Comparison of ENCODE assay signal across 15 cellular contexts in genomic region chr5:173753307-173754168, GRCh38.
A peak's percentile ranks its signal among the peaks of the same experiment; 100 is the strongest.
DNase-seq lines count a peak whose midpoint lies in the region; TF ChIP-seq lines count a peak whose summit lies in the region.
"Had no signal": no experiment of that assay in that cellular context is flagged by ENCODE, and none has a peak within 500 bp of the region (broad histone marks: within the 10 kb centered on the region; RNA-seq: fewer than 3 reads in every experiment).

No MANE protein-coding gene starts in this region.

- H3K27ac ChIP-seq in suprapubic skin = peak overlapping the region; percentile 20
- H3K27ac ChIP-seq: skin epidermis had no signal

- no peaks in the 10 kb centered on the region for H3K4me1 ChIP-seq in suprapubic skin

- no peaks in the 10 kb centered on the region for H3K36me3 ChIP-seq in suprapubic skin

- H3K27ac Mint-ChIP-seq in brain = peak overlapping the region in 3 of 5 experiments; percentile 80 to 92 (median 91)
- H3K27ac Mint-ChIP-seq: immature natural killer cell; T-helper 1 cell treated with Interleukin-12 subunit alpha and Interleukin-12 subunit beta and Interleukin-4 antibody, amounts not matched to agents 30 μg/mL and 1 μg/mL, for 36 hours had no signal

- peaks cover 54% of the 10 kb centered on the region for H3K4me1 Mint-ChIP-seq in brain
- H3K4me1 Mint-ChIP-seq: immature natural killer cell had no signal

- no peaks in the 10 kb centered on the region for H3K27me3 ChIP-seq in suprapubic skin

- no peak for TF ChIP-seq CTCF in brain (conservative IDR thresholded peaks at IDR 0.05)
- no peak for TF ChIP-seq CTCF in suprapubic skin (IDR thresholded peaks at IDR 0.05)

- H3K4me3 Mint-ChIP-seq in brain = peak overlapping the region in 1 of 5 experiments; percentile 27
- H3K4me3 Mint-ChIP-seq: activated T-cell treated with anti-CD3 and anti-CD28 coated beads, Interleukin-2, amount 50 U/mL, for 4 hours; immature natural killer cell; T-helper 1 cell treated with Interleukin-12 subunit alpha and Interleukin-12 subunit beta and Interleukin-4 antibody, amounts not matched to agents 30 μg/mL and 1 μg/mL, for 36 hours had no signal

- no peak for TF ChIP-seq POLR2A in suprapubic skin (IDR thresholded peaks at IDR 0.05)

- no peaks in the 10 kb centered on the region for H3K9me3 ChIP-seq in suprapubic skin

- DNase-seq in NCI-H82 (lab: John Stamatoyannopoulos, UW) (peak; percentile 66), NCI-H82 treated with DMSO at 0.1 percent for 48 hours (lab: John Stamatoyannopoulos, UW; ENCODE audit: unreplicated experiment) (no peak), iPS-NIHi7 (ENCODE audit: extremely low spot score) (peak; percentile 89), suprapubic skin (ENCODE audit: low spot score in 2 of 2) (no peak), NOMO-1 (lab: John Stamatoyannopoulos, UW; ENCODE audit: unreplicated experiment in 2 of 2) (no peak), NCI-H2227 treated with DMSO at 0.1 percent for 48 hours (lab: John Stamatoyannopoulos, UW) (no peak)
- no peak for DNase-seq in activated CD4-positive, CD25-positive, alpha-beta regulatory T cell treated with anti-CD3 and anti-CD28 coated beads, Interleukin-2, amount 50 U/mL, for 72 hours
- DNase-seq: ACHN; activated T-cell treated with anti-CD3 and anti-CD28 coated beads, Interleukin-2, amount 50 U/mL, for 4 hours; cortex of kidney; immature natural killer cell; MV-4-11 had no signal

- H3K36me3 Mint-ChIP-seq in brain = no peaks in the 10 kb centered on the region
- H3K36me3 Mint-ChIP-seq: immature natural killer cell had no signal

- no peak for TF ChIP-seq EP300 in suprapubic skin (IDR thresholded peaks at IDR 0.05)

- WGBS in suprapubic skin = 78% methylated on average over 12 of the region's 15 CpGs

- H3K9me3 Mint-ChIP-seq in brain = peaks cover 0 to 5% (median 0%) of the 10 kb centered on the region in 5 experiments
- H3K9me3 Mint-ChIP-seq: activated T-cell treated with anti-CD3 and anti-CD28 coated beads, Interleukin-2, amount 50 U/mL, for 4 hours; immature natural killer cell; T-helper 1 cell treated with Interleukin-12 subunit alpha and Interleukin-12 subunit beta and Interleukin-4 antibody, amounts not matched to agents 30 μg/mL and 1 μg/mL, for 36 hours had no signal

- no peak overlapping the region for H3K4me3 ChIP-seq in suprapubic skin
- H3K4me3 ChIP-seq: skin epidermis had no signal

- H3K27me3 Mint-ChIP-seq in brain = no peaks in the 10 kb centered on the region

Comparison
In these comparisons a context has a peak if more than half of its experiments do, and no peak if none do; other contexts are left out.
1. DNase-seq: peak in NCI-H82 (single experiment) and iPS-NIHi7 (single experiment); none in NCI-H82 treated with DMSO at 0.1 percent for 48 hours (single experiment), suprapubic skin (0 of 2), NOMO-1 (0 of 2), activated CD4-positive, CD25-positive, alpha-beta regulatory T cell treated with anti-CD3 and anti-CD28 coated beads, Interleukin-2, amount 50 U/mL, for 72 hours (single experiment) and NCI-H2227 treated with DMSO at 0.1 percent for 48 hours (single experiment).